Comparison of ENCODE assay signal across 1 cellular context in genomic region chr4:26162095-26162494, GRCh38.
TF ChIP-seq lines count a peak whose summit lies in the region.

No MANE protein-coding gene starts in this region.

TF ChIP-seq in GM12878, 131 proteins besides CTCF, POLR2A, EP300 and RAD21 (continued from another document):
- TF ChIP-seq RELB (IDR thresholded peaks at IDR 0.05; ENCODE audit: low read depth) (peak; percentile 54; the same call in 1 of the 2 replicates), ZNF687 (IDR thresholded peaks at IDR 0.05) (0 out of 2 replicates have a peak, but pooled peaks have one; percentile 48), BHLHE40 (IDR thresholded peaks at IDR 0.05; ENCODE audit: borderline replicate concordance in 1 of 2, low read depth in 2 of 2, low read length in 1 of 2) (peak; percentile 9 to 46; a peak in 2 of 4 replicates), E2F4 (IDR thresholded peaks at IDR 0.05; ENCODE audit: low read depth, low read length) (no peak), SUZ12 (IDR thresholded peaks at IDR 0.05; ENCODE audit: unreplicated experiment) (no peak)
